Comparison of ENCODE assay signal across 9 cellular contexts in genomic region chr19:35143231-35143715, GRCh38. TPM values are rescaled to one million over a fixed set of nuclear protein-coding genes. Genes with fewer than 3 reads are reported as not detected.
DNase-seq lines count a peak whose midpoint lies in the region; ATAC-seq and TF ChIP-seq lines count a peak whose summit lies in the region.
"Had no signal": no experiment of that assay in that cellular context is flagged by ENCODE, and none has a peak within 500 bp of the region (broad histone marks: within the 10 kb centered on the region; RNA-seq: fewer than 3 reads in every experiment).

Gene FXYD7, plus strand, starts transcription at chr19:35143255. Its CDS starts 79 bp downstream, at chr19:35143334.

- peak within 1 kb of the TSS in 2 of 10 donors; percentile 5 to 27 for H3K4me3 ChIP-seq in heart right ventricle
- H3K4me3 ChIP-seq in gastrocnemius medialis, result no peak within 1 kb of the TSS

- TF ChIP-seq CTCF in heart right ventricle (IDR thresholded peaks at IDR 0.05) (peak in 5 of 9 donors; percentile 0 to 35 (median 29)), type B pancreatic cell (conservative IDR thresholded peaks at IDR 0.05) (peak; percentile 62), gastrocnemius medialis (IDR thresholded peaks at IDR 0.05 in 4 of 5, conservative IDR thresholded peaks at IDR 0.05 in 1 of 5) (no peak)

- in situ Hi-C loops in gastrocnemius medialis (cut with MboI; ENCODE audit: low sequenced_read_pairs in 4 of 4), result loop anchor here in 1 of 4 donors (10.0 kb wide), 1 partner anchor 132 kb away; no protein-coding TSS in a partner anchor

- H3K36me3 ChIP-seq in heart right ventricle, result no peaks in the 10 kb centered on the region
- no peaks in the 10 kb centered on the region for H3K36me3 ChIP-seq in gastrocnemius medialis

- no peak for TF ChIP-seq POLR2A in gastrocnemius medialis (IDR thresholded peaks at IDR 0.05)

- peaks cover 35% of the 10 kb centered on the region for H3K4me1 Mint-ChIP-seq in activated CD4-positive, alpha-beta memory T cell treated with anti-CD3 and anti-CD28 coated beads, Interleukin-2, amount 10 ng/mL, durations not matched to agents 7 days and 5 days
- H3K4me1 Mint-ChIP-seq in immature natural killer cell, result peaks cover 28 to 36% of the 10 kb centered on the region in 2 donors
- H3K4me1 Mint-ChIP-seq in type B pancreatic cell (ENCODE audit: unreplicated experiment), result peaks cover 22% of the 10 kb centered on the region

- H3K27me3 ChIP-seq in heart right ventricle (peaks cover 0 to 35% (median 4%) of the 10 kb centered on the region in 7 donors), gastrocnemius medialis (no peaks in the 10 kb centered on the region)

- WGBS in heart right ventricle, 2 donors, result 34 to 43% methylated on average over 25 to 31 of the region's 31 CpGs

- ATAC-seq in heart right ventricle, result no peak
- ATAC-seq in left ventricle myocardium superior, result no peak
- no peak for ATAC-seq in HG03025 (IDR thresholded peaks at IDR 0.05; ENCODE audit: low FRiP score, unreplicated experiment)
- no peak for ATAC-seq in gastrocnemius medialis

- H3K4me1 ChIP-seq in heart right ventricle, result peaks cover 3 to 56% (median 42%) of the 10 kb centered on the region in 9 donors
- peaks cover 21 to 26% of the 10 kb centered on the region in 2 donors for H3K4me1 ChIP-seq in gastrocnemius medialis

- H3K4me3 Mint-ChIP-seq in activated CD4-positive, alpha-beta memory T cell treated with anti-CD3 and anti-CD28 coated beads, Interleukin-2, amount 10 ng/mL, durations not matched to agents 7 days and 5 days, result peak within 1 kb of the TSS; percentile 76
- peak within 1 kb of the TSS; percentile 58 to 87 (median 73) for H3K4me3 Mint-ChIP-seq in immature natural killer cell
- H3K4me3 Mint-ChIP-seq in type B pancreatic cell, result peak within 1 kb of the TSS; percentile 74

- H3K27me3 Mint-ChIP-seq in activated CD4-positive, alpha-beta memory T cell treated with anti-CD3 and anti-CD28 coated beads, Interleukin-2, amount 10 ng/mL, durations not matched to agents 7 days and 5 days, result peaks cover 22% of the 10 kb centered on the region
- H3K27me3 Mint-ChIP-seq in immature natural killer cell (ENCODE audit: low read depth in 3 of 3) (peaks cover 2 to 10% (median 4%) of the 10 kb centered on the region in 3 donors), type B pancreatic cell (peaks cover 55% of the 10 kb centered on the region)

- POLR2A ChIA-PET in activated CD4-positive, alpha-beta memory T cell treated with anti-CD3 and anti-CD28 coated beads, Interleukin-2, amount 10 ng/mL, durations not matched to agents 7 days and 5 days (lab: Charles Lee), result interaction anchor here (1.0 to 3.9 kb wide), 3 partner anchors 11 to 127 kb away, joined by 4 to 39 read pairs (median 16); partner anchors contain the start of genes FXYD5 and USF2

- H3K27ac Mint-ChIP-seq in activated CD4-positive, alpha-beta memory T cell treated with anti-CD3 and anti-CD28 coated beads, Interleukin-2, amount 10 ng/mL, durations not matched to agents 7 days and 5 days, result no peak within 1 kb of the TSS
- H3K27ac Mint-ChIP-seq in immature natural killer cell (peak within 1 kb of the TSS in 4 of 6 donors; percentile 2 to 89 (median 20)), type B pancreatic cell (no peak within 1 kb of the TSS)

- no peaks in the 10 kb centered on the region for H3K9me3 Mint-ChIP-seq in activated CD4-positive, alpha-beta memory T cell treated with anti-CD3 and anti-CD28 coated beads, Interleukin-2, amount 10 ng/mL, durations not matched to agents 7 days and 5 days
- H3K9me3 Mint-ChIP-seq in immature natural killer cell (no peaks in the 10 kb centered on the region), type B pancreatic cell (no peaks in the 10 kb centered on the region)

- no peak within 1 kb of the TSS for H3K27ac ChIP-seq in heart right ventricle
- peak within 1 kb of the TSS in 2 of 4 donors; percentile 32 to 62 for H3K27ac ChIP-seq in gastrocnemius medialis

- intact Hi-C loops in heart right ventricle (cut with DNase I) (loop anchor here in 6 of 10 donors (2.0 to 5.0 kb wide), 4 partner anchors 76 to 129 kb away; partner anchors contain the start of gene USF2 (in 4 of the 6)), left ventricle myocardium superior (cut with micrococcal nuclease) (no loop called here), gastrocnemius medialis (cut with DNase I; ENCODE audit: low total_unique reads) (loop anchor here (5.0 to 10.0 kb wide), 2 partner anchors 171 to 602 kb away; partner anchors contain the start of genes IGFLR1, LIN37, PSENEN and U2AF1L4)

- H3K9me3 ChIP-seq in heart right ventricle, result no peaks in the 10 kb centered on the region
- no peaks in the 10 kb centered on the region for H3K9me3 ChIP-seq in gastrocnemius medialis

- CTCF ChIA-PET in activated CD4-positive, alpha-beta memory T cell treated with anti-CD3 and anti-CD28 coated beads, Interleukin-2, amount 10 ng/mL, durations not matched to agents 7 days and 5 days (lab: Charles Lee), result interaction anchor here (0.7 to 2.7 kb wide), 8 partner anchors 11 to 125 kb away, joined by 3 to 25 read pairs (median 7); partner anchors contain the start of gene FXYD5

- no peaks in the 10 kb centered on the region for H3K36me3 Mint-ChIP-seq in activated CD4-positive, alpha-beta memory T cell treated with anti-CD3 and anti-CD28 coated beads, Interleukin-2, amount 10 ng/mL, durations not matched to agents 7 days and 5 days (ENCODE audit: low read depth)
- H3K36me3 Mint-ChIP-seq in immature natural killer cell, result peaks cover 0 to 7% (median 0%) of the 10 kb centered on the region in 3 donors
- H3K36me3 Mint-ChIP-seq in type B pancreatic cell, result no peaks in the 10 kb centered on the region

- peak in 1 of 2 donors; percentile 38 for DNase-seq in heart right ventricle
- no peak for DNase-seq in left ventricle myocardium superior
- DNase-seq in activated CD4-positive, alpha-beta memory T cell treated with anti-CD3 and anti-CD28 coated beads, Interleukin-2, amount 10 ng/mL, durations not matched to agents 7 days and 5 days, result no peak
- DNase-seq in immature natural killer cell, result peak; percentile 30 to 33 (median 31)
- no peak for DNase-seq in type B pancreatic cell (ENCODE audit: extremely low spot score, unreplicated experiment)
- no peak for DNase-seq in dedifferentiated amniotic fluid mesenchymal stem cell (ENCODE audit: extremely low spot score)
- DNase-seq in gastrocnemius medialis, result no peak
- DNase-seq: GF-D8 had no signal

RNA-seq across cellular contexts. Expression of gene FXYD7, which starts in this region (rescaled TPM):
- total RNA-seq in heart right ventricle, result under 1 TPM in 3 of 10 donors, not detected in 7; 0.28 to 0.37 (median 0.30) TPM
- under 1 TPM in 1 of 2 donors, not detected in 1; 0.10 TPM for polyA plus RNA-seq in heart right ventricle
- not detected for total RNA-seq in left ventricle myocardium superior
- 1 to 10 TPM; 8.3 to 8.8 TPM for total RNA-seq in activated CD4-positive, alpha-beta memory T cell treated with anti-CD3 and anti-CD28 coated beads, Interleukin-2, amount 10 ng/mL, durations not matched to agents 7 days and 5 days
- polyA plus RNA-seq in immature natural killer cell, result 1 to 10 TPM; 2.1 to 4.1 (median 2.5) TPM
- total RNA-seq in type B pancreatic cell (ENCODE audit: low replicate concordance), result 1.5 TPM in 1 of 2 replicates, not detected in the other
- total RNA-seq in gastrocnemius medialis, result under 1 TPM in 1 of 4 donors, not detected in 3; 0.40 TPM

Comparison
In these comparisons a context has a peak if more than half of its experiments do, and no peak if none do; other contexts are left out.
1. DNase-seq: peak in immature natural killer cell (3 of 3); none in left ventricle myocardium superior (single experiment), activated CD4-positive, alpha-beta memory T cell treated with anti-CD3 and anti-CD28 coated beads, Interleukin-2, amount 10 ng/mL, durations not matched to agents 7 days and 5 days (single experiment), type B pancreatic cell (single experiment), dedifferentiated amniotic fluid mesenchymal stem cell (single experiment) and gastrocnemius medialis (0 of 2).
2. CTCF ChIP-seq: peak in heart right ventricle (5 of 9) and type B pancreatic cell (single experiment); none in gastrocnemius medialis (0 of 5).
3. H3K27ac Mint-ChIP-seq: peak in immature natural killer cell (4 of 6); none in activated CD4-positive, alpha-beta memory T cell treated with anti-CD3 and anti-CD28 coated beads, Interleukin-2, amount 10 ng/mL, durations not matched to agents 7 days and 5 days (single experiment) and type B pancreatic cell (single experiment).
4. Peak in every context shown above with its lines, with median percentiles within 50 percentile points of each other: H3K4me3 Mint-ChIP-seq.